ENCODE assay signal across 1 cellular context in genomic region chr6:37170273-37171140, GRCh38.
TF ChIP-seq lines count a peak whose summit lies in the region.

No MANE protein-coding gene starts in this region.

TF ChIP-seq in K562, 482 proteins besides CTCF, POLR2A, EP300 and RAD21 (continued from another document and continues in another):
- no peak for TF ChIP-seq GTF3C2 (IDR thresholded peaks at IDR 0.05; ENCODE audit: borderline replicate concordance, extremely low read depth, insufficient read length)
- TF ChIP-seq, protein P1, sequence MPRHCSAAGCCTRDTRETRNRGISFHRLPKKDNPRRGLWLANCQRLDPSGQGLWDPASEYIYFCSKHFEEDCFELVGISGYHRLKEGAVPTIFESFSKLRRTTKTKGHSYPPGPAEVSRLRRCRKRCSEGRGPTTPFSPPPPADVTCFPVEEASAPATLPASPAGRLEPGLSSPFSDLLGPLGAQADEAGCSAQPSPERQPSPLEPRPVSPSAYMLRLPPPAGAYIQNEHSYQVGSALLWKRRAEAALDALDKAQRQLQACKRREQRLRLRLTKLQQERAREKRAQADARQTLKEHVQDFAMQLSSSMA (CRISPR knock-in tag; IDR thresholded peaks at IDR 0.05), result peak; percentile 22; the same call in 1 of the 2 replicates
- TF ChIP-seq ZNF41 (CRISPR knock-in tag; conservative IDR thresholded peaks at IDR 0.05), result no peak
- TF ChIP-seq ZFPM2 (CRISPR knock-in tag; IDR thresholded peaks at IDR 0.05), result peak; percentile 84
- 0 out of 2 replicates have a peak, but pooled peaks have one; percentile 3 for TF ChIP-seq OTX1 (CRISPR knock-in tag; IDR thresholded peaks at IDR 0.05)
- TF ChIP-seq ZNF766 (CRISPR knock-in tag; conservative IDR thresholded peaks at IDR 0.05), result no peak
- TF ChIP-seq ZNF57 (CRISPR knock-in tag; IDR thresholded peaks at IDR 0.05), result no peak
- peak; percentile 30; the same call in 1 of the 2 replicates for TF ChIP-seq RNF2 (IDR thresholded peaks at IDR 0.05)
- TF ChIP-seq ZNF778 (CRISPR knock-in tag; IDR thresholded peaks at IDR 0.05), result no peak
- TF ChIP-seq ZSCAN29 (IDR thresholded peaks at IDR 0.05), result 0 out of 2 replicates have a peak, but pooled peaks have one; percentile 17
- TF ChIP-seq ESRRA (IDR thresholded peaks at IDR 0.05; ENCODE audit: borderline replicate concordance, low read depth), result peak; percentile 73; the same call in 1 of the 2 replicates
- TF ChIP-seq, protein P2, sequence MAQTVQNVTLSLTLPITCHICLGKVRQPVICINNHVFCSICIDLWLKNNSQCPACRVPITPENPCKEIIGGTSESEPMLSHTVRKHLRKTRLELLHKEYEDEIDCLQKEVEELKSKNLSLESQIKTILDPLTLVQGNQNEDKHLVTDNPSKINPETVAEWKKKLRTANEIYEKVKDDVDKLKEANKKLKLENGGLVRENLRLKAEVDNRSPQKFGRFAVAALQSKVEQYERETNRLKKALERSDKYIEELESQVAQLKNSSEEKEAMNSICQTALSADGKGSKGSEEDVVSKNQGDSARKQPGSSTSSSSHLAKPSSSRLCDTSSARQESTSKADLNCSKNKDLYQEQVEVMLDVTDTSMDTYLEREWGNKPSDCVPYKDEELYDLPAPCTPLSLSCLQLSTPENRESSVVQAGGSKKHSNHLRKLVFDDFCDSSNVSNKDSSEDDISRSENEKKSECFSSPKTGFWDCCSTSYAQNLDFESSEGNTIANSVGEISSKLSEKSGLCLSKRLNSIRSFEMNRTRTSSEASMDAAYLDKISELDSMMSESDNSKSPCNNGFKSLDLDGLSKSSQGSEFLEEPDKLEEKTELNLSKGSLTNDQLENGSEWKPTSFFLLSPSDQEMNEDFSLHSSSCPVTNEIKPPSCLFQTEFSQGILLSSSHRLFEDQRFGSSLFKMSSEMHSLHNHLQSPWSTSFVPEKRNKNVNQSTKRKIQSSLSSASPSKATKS (CRISPR knock-in tag; IDR thresholded peaks at IDR 0.05), result no peak
- peak; percentile 94 for TF ChIP-seq ZNF830 (CRISPR knock-in tag; IDR thresholded peaks at IDR 0.05)
- TF ChIP-seq, protein P3, sequence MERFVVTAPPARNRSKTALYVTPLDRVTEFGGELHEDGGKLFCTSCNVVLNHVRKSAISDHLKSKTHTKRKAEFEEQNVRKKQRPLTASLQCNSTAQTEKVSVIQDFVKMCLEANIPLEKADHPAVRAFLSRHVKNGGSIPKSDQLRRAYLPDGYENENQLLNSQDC (CRISPR knock-in tag; IDR thresholded peaks at IDR 0.05), result no peak
- TF ChIP-seq CHCHD3 (CRISPR knock-in tag; IDR thresholded peaks at IDR 0.05), result no peak
- TF ChIP-seq ELF1 (tag; IDR thresholded peaks at IDR 0.05), result no peak
- TF ChIP-seq HSF4 (CRISPR knock-in tag; IDR thresholded peaks at IDR 0.05; ENCODE audit: borderline replicate concordance), result no peak
- TF ChIP-seq MAFG (tag; conservative IDR thresholded peaks at IDR 0.05), result no peak
- peak; percentile 40 for TF ChIP-seq CHD7 (IDR thresholded peaks at IDR 0.05; ENCODE audit: low read depth, low read length)
- no peak for TF ChIP-seq MTA1 (IDR thresholded peaks at IDR 0.05; ENCODE audit: borderline replicate concordance)
- no peak for TF ChIP-seq EZH2 (IDR thresholded peaks at IDR 0.05; ENCODE audit: borderline replicate concordance, low read depth, low read length)
- no peak; the same call in 1 of the 2 replicates for TF ChIP-seq HMG20B (CRISPR knock-in tag; IDR thresholded peaks at IDR 0.05)
- peak; percentile 67 for TF ChIP-seq SOX6 (IDR thresholded peaks at IDR 0.05)
- TF ChIP-seq ZNF695 (CRISPR knock-in tag; IDR thresholded peaks at IDR 0.05), result no peak
- no peak for TF ChIP-seq PTTG1 (tag; IDR thresholded peaks at IDR 0.05; ENCODE audit: low read depth)
- no peak for TF ChIP-seq PHF21A (IDR thresholded peaks at IDR 0.05; ENCODE audit: borderline replicate concordance, low read depth)
- TF ChIP-seq POLR3G (IDR thresholded peaks at IDR 0.05; ENCODE audit: extremely low read depth, insufficient read length, insufficient replicate concordance), result no peak
- TF ChIP-seq, protein P4, sequence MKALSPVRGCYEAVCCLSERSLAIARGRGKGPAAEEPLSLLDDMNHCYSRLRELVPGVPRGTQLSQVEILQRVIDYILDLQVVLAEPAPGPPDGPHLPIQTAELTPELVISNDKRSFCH (CRISPR knock-in tag; IDR thresholded peaks at IDR 0.05), result no peak
- TF ChIP-seq, protein P4 (tag; IDR thresholded peaks at IDR 0.05), result peak; percentile 54; the same call in 1 of the 2 replicates
- peak in 1 of 2 experiments; percentile 79 for TF ChIP-seq E2F6 (IDR thresholded peaks at IDR 0.05; ENCODE audit: borderline replicate concordance in 1 of 2, extremely low read depth in 1 of 2, insufficient read depth in 1 of 2, insufficient read length in 1 of 2, low read depth in 1 of 2, low read length in 1 of 2, poor library complexity in 1 of 2, severe bottlenecking in 1 of 2)
- TF ChIP-seq, protein P5, sequence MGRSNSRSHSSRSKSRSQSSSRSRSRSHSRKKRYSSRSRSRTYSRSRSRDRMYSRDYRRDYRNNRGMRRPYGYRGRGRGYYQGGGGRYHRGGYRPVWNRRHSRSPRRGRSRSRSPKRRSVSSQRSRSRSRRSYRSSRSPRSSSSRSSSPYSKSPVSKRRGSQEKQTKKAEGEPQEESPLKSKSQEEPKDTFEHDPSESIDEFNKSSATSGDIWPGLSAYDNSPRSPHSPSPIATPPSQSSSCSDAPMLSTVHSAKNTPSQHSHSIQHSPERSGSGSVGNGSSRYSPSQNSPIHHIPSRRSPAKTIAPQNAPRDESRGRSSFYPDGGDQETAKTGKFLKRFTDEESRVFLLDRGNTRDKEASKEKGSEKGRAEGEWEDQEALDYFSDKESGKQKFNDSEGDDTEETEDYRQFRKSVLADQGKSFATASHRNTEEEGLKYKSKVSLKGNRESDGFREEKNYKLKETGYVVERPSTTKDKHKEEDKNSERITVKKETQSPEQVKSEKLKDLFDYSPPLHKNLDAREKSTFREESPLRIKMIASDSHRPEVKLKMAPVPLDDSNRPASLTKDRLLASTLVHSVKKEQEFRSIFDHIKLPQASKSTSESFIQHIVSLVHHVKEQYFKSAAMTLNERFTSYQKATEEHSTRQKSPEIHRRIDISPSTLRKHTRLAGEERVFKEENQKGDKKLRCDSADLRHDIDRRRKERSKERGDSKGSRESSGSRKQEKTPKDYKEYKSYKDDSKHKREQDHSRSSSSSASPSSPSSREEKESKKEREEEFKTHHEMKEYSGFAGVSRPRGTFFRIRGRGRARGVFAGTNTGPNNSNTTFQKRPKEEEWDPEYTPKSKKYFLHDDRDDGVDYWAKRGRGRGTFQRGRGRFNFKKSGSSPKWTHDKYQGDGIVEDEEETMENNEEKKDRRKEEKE (IDR thresholded peaks at IDR 0.05; ENCODE audit: borderline replicate concordance in 1 of 2, control insufficient read depth in 1 of 2, low read depth in 2 of 2, low read length in 1 of 2), result 0 out of 4 replicates have a peak, but pooled peaks of 1 of the 2 experiments have one; percentile 19
- peak; percentile 59 for TF ChIP-seq CCNT2 (IDR thresholded peaks at IDR 0.05; ENCODE audit: borderline replicate concordance, extremely low read depth, insufficient read length, low read depth, low read length)
- peak; percentile 65 for TF ChIP-seq KAT7 (CRISPR knock-in tag; IDR thresholded peaks at IDR 0.05; ENCODE audit: borderline replicate concordance)
- TF ChIP-seq KLF6 (CRISPR knock-in tag; IDR thresholded peaks at IDR 0.05; ENCODE audit: borderline replicate concordance), result no peak
- TF ChIP-seq ASH1L (IDR thresholded peaks at IDR 0.05; ENCODE audit: borderline replicate concordance, low read depth, partially characterized antibody), result no peak
- no peak for TF ChIP-seq RBM22 (IDR thresholded peaks at IDR 0.05; ENCODE audit: low read depth, low read length, poor library complexity, severe bottlenecking)
- TF ChIP-seq SRSF3 (IDR thresholded peaks at IDR 0.05; ENCODE audit: insufficient read depth, low read length), result peak; percentile 94
- peak; percentile 85; the same call in 1 of the 2 replicates for TF ChIP-seq XRCC5 (IDR thresholded peaks at IDR 0.05; ENCODE audit: low read depth, low read length)
- no peak for TF ChIP-seq NCOA1 (IDR thresholded peaks at IDR 0.05; ENCODE audit: low read depth)
- TF ChIP-seq PML (IDR thresholded peaks at IDR 0.05; ENCODE audit: low read length), result no peak; the same call in 1 of the 2 replicates
